ENCODE assay signal across 8 cellular contexts in the genomic region with DNA sequence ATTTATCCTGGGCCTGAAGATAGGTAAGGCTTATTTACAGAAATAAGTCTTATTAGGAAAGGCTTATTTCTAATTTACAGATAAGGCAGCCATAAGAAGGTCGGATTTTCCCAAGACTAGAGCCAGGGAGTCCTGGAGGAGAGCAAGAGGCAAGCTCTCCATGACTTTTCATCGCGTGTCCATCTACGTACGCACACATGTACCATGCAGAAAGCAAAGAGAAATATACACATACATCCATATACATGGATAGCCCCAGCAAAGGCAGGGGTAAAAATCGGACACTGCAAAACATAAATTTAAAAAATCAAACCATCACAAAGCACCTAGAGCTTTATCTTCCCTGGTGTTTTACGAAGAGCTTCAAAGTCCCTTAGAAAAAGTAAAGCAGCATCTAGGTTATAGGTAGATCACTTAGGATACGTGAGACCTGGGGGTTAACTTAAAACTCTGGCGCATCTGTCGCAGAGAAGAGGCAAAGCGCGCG. TPM values are rescaled to one million over a fixed set of nuclear protein-coding genes. Genes with fewer than 3 reads are reported as not detected.
DNase-seq lines count a peak whose midpoint lies in the region; TF ChIP-seq lines count a peak whose summit lies in the region.

No MANE protein-coding gene starts in this region.

- CTCF ChIA-PET in Caco-2 (lab: Charles Lee), result no interaction called here

- H3K4me1 Mint-ChIP-seq in Caco-2 (ENCODE audit: low read depth, unreplicated experiment) (peaks cover 9% of the 10 kb centered on the region), nephron progenitor cell (peaks cover 49% of the 10 kb centered on the region)

- intact Hi-C loops in Caco-2 (cut with micrococcal nuclease; ENCODE audit: unreplicated experiment), result loop anchor here (5.0 kb wide), 2 partner anchors 39 to 114 kb away; a partner anchor contains a TSS

- POLR2A ChIA-PET in Caco-2 (lab: Charles Lee), result interaction anchor here (1.0 to 1.6 kb wide), 6 partner anchors 18 to 501 kb away, joined by 3 to 10 read pairs (median 4); a partner anchor contains a TSS

- H3K9me3 Mint-ChIP-seq in Caco-2 (ENCODE audit: unreplicated experiment) (no peaks in the 10 kb centered on the region), nephron progenitor cell (no peaks in the 10 kb centered on the region)

- H3K36me3 Mint-ChIP-seq in Caco-2 (ENCODE audit: insufficient read depth, unreplicated experiment) (peaks cover 14% of the 10 kb centered on the region), nephron progenitor cell (ENCODE audit: low read depth) (peaks cover 10% of the 10 kb centered on the region)

- no peak for TF ChIP-seq CTCF in Caco-2 (IDR thresholded peaks at IDR 0.05; ENCODE audit: insufficient read depth in 1 of 2, low read depth in 1 of 2, low read length in 1 of 2, severe bottlenecking in 1 of 2, unreplicated experiment in 1 of 2)
- TF ChIP-seq CTCF in nephron progenitor cell (IDR thresholded peaks at IDR 0.05), result no peak

- H3K36me3 ChIP-seq in Caco-2 (ENCODE audit: control insufficient read depth, insufficient read depth, low read length) (no peaks in the 10 kb centered on the region), H7 (replicated peaks; ENCODE audit: control insufficient read depth, insufficient read depth, low read length) (no peaks in the 10 kb centered on the region)

- H3K27ac ChIP-seq in epithelial cell of prostate, result peak overlapping the region; percentile 87

- peak overlapping the region; percentile 95 for H3K27ac Mint-ChIP-seq in Caco-2 (ENCODE audit: unreplicated experiment)
- H3K27ac Mint-ChIP-seq in nephron progenitor cell, result peak overlapping the region; percentile 91

- BruUV-seq in Caco-2 (replicated peaks; lab: Mats Ljungman, UMichigan), result TSS peak; percentile 86

- peaks cover 5% of the 10 kb centered on the region; the same call in 1 of the 2 replicates for H3K4me1 ChIP-seq in Caco-2

- peak overlapping the region; percentile 90 for H3K4me3 ChIP-seq in Caco-2 (ENCODE audit: low read depth, low read length)
- H3K4me3 ChIP-seq in H7 (ENCODE audit: insufficient read depth, low read depth, low read length), result peak overlapping the region; percentile 90

- H3K27me3 Mint-ChIP-seq in Caco-2 (ENCODE audit: insufficient read depth, unreplicated experiment) (no peaks in the 10 kb centered on the region), nephron progenitor cell (ENCODE audit: low read depth, poor library complexity) (peaks cover 3% of the 10 kb centered on the region)

- H3K27me3 ChIP-seq in Caco-2 (replicated peaks; ENCODE audit: control insufficient read depth, insufficient read depth, low read length) (no peaks in the 10 kb centered on the region), H7 (ENCODE audit: control insufficient read depth, insufficient read depth, low read length) (no peaks in the 10 kb centered on the region)

- DNase-seq in Caco-2 (no peak), H7 (no peak), SHP77 treated with DMSO at 0.1 percent for 48 hours (lab: John Stamatoyannopoulos, UW) (peak; percentile 24), epithelial cell of prostate (ENCODE audit: low read depth, low spot score) (no peak), nephron progenitor cell (peak; percentile 15), activated gamma-delta T cell treated with Interleukin-2 at 50 U/mL for 16 hours (no peak), NCI-H2107 (lab: John Stamatoyannopoulos, UW) (no peak)
- DNase-seq in activated effector memory CD4-positive, alpha-beta T cell treated with anti-CD3 and anti-CD28 coated beads, Interleukin-2, amount 50 U/mL, for 16 hours, result no peak

- no peaks in the 10 kb centered on the region for H3K9me3 ChIP-seq in Caco-2

- peak overlapping the region; percentile 91 for H3K4me3 Mint-ChIP-seq in Caco-2 (ENCODE audit: unreplicated experiment)
- H3K4me3 Mint-ChIP-seq in nephron progenitor cell, result peak overlapping the region; percentile 96

RNA-seq across cellular contexts. Expression of a gene that starts 25.8 kb away (rescaled TPM):
- total RNA-seq in Caco-2 (2022), result 24.6 and 27.7 TPM in 2 replicates
- 18.4 and 24.6 TPM in 2 replicates for total RNA-seq in H7 (2014; rRNA removed; shearing (Covaris generic))

Comparison
In these comparisons a context has a peak if more than half of its experiments do, and no peak if none do; other contexts are left out.
1. DNase-seq: peak in SHP77 treated with DMSO at 0.1 percent for 48 hours (single experiment) and nephron progenitor cell (single experiment); none in Caco-2 (0 of 2), H7 (single experiment), epithelial cell of prostate (single experiment), activated gamma-delta T cell treated with Interleukin-2 at 50 U/mL for 16 hours (single experiment), activated effector memory CD4-positive, alpha-beta T cell treated with anti-CD3 and anti-CD28 coated beads, Interleukin-2, amount 50 U/mL, for 16 hours (single experiment) and NCI-H2107 (single experiment).